ENCODE assay signal across 2 cellular contexts in genomic region chr19:1796395-1797142, GRCh38.
TF ChIP-seq lines count a peak whose summit lies in the region.

No MANE protein-coding gene starts in this region.

TF ChIP-seq in IMR-90, 13 proteins besides CTCF, POLR2A, EP300 and RAD21 (continued from another document):
- TF ChIP-seq CHD1 (IDR thresholded peaks at IDR 0.05; ENCODE audit: low read depth, low read length) (no peak), RCOR1 (IDR thresholded peaks at IDR 0.05; ENCODE audit: insufficient replicate concordance, low read length) (no peak), SMC3 (IDR thresholded peaks at IDR 0.05; ENCODE audit: low read depth, low read length) (no peak), USF2 (IDR thresholded peaks at IDR 0.05; ENCODE audit: low read depth, low read length) (no peak), FOS (IDR thresholded peaks at IDR 0.05; ENCODE audit: low read depth, low read length) (no peak), MXI1 (IDR thresholded peaks at IDR 0.05; ENCODE audit: borderline replicate concordance, low read depth, low read length) (no peak), ELK1 (IDR thresholded peaks at IDR 0.05; ENCODE audit: borderline replicate concordance, low read depth, low read length) (no peak), MAZ (IDR thresholded peaks at IDR 0.05; ENCODE audit: borderline replicate concordance, low read depth, low read length) (no peak), MAFK (IDR thresholded peaks at IDR 0.05; ENCODE audit: low read depth, low read length) (no peak), NFE2L2 (IDR thresholded peaks at IDR 0.05; ENCODE audit: low read depth, low read length) (no peak), BHLHE40 (IDR thresholded peaks at IDR 0.05; ENCODE audit: low read depth, low read length) (no peak)

TF ChIP-seq in SK-N-SH treated with all-trans-retinoic acid at 6 μM for 48 hours, 23 proteins besides CTCF, POLR2A, EP300 and RAD21 (continued from another document):
- no peak for TF ChIP-seq GLIS3 (CRISPR knock-in tag; IDR thresholded peaks at IDR 0.05)
- TF ChIP-seq ZNF70 (CRISPR knock-in tag; IDR thresholded peaks at IDR 0.05) = no peak
- TF ChIP-seq CSRNP3 (CRISPR knock-in tag; IDR thresholded peaks at IDR 0.05) = no peak
- TF ChIP-seq TSHZ2 (CRISPR knock-in tag; IDR thresholded peaks at IDR 0.05) = no peak
- no peak for TF ChIP-seq SNAI2 (CRISPR knock-in tag; IDR thresholded peaks at IDR 0.05)
- TF ChIP-seq ZC3H10 (CRISPR knock-in tag; IDR thresholded peaks at IDR 0.05) = no peak
- TF ChIP-seq ZFP30 (CRISPR knock-in tag; IDR thresholded peaks at IDR 0.05) = no peak
- no peak for TF ChIP-seq PATZ1 (CRISPR knock-in tag; IDR thresholded peaks at IDR 0.05; ENCODE audit: borderline replicate concordance)
- TF ChIP-seq POU6F1 (CRISPR knock-in tag; IDR thresholded peaks at IDR 0.05; ENCODE audit: borderline replicate concordance, low read depth) = no peak
- TF ChIP-seq RARB (CRISPR knock-in tag; IDR thresholded peaks at IDR 0.05) = no peak
- no peak for TF ChIP-seq ZNF8 (CRISPR knock-in tag; IDR thresholded peaks at IDR 0.05)
- TF ChIP-seq CSDC2 (CRISPR knock-in tag; IDR thresholded peaks at IDR 0.05) = no peak
- TF ChIP-seq ESRRG (CRISPR knock-in tag; IDR thresholded peaks at IDR 0.05) = no peak
- TF ChIP-seq ZNF565 (CRISPR knock-in tag; conservative IDR thresholded peaks at IDR 0.05; ENCODE audit: low read depth) = no peak
- no peak for TF ChIP-seq TCF4 (CRISPR knock-in tag; IDR thresholded peaks at IDR 0.05; ENCODE audit: borderline replicate concordance)
- no peak for TF ChIP-seq OSR1 (CRISPR knock-in tag; IDR thresholded peaks at IDR 0.05)
- TF ChIP-seq ARNTL (CRISPR knock-in tag; IDR thresholded peaks at IDR 0.05; ENCODE audit: borderline replicate concordance, low read depth) = no peak
